Comparison of ENCODE assay signal across 24 cellular contexts in genomic region chr17:32588135-32588534, GRCh38.
"Had no signal": no experiment of that assay in that cellular context is flagged by ENCODE, and none has a peak within 500 bp of the region (broad histone marks: within the 10 kb centered on the region; RNA-seq: fewer than 3 reads in every experiment).

No MANE protein-coding gene starts in this region.

- FAIRE-seq: islet of Langerhans, kidney had no signal

- H3K27ac ChIP-seq: left ventricle myocardium inferior, neural progenitor cell, neutrophil, ovary, right atrium auricular region, right lobe of liver, suprapubic skin, thoracic aorta, tibial artery, upper lobe of left lung, vagina had no signal

- ATAC-seq: left colon; natural killer cell; stimulated activated naive B cell treated with anti-CD40 and anti-IgM and Interleukin-4, amounts not matched to agents 10 μg/mL and 1 μg/mL and 100 μg/mL, for 72 hours had no signal

- DNase-seq: hypothalamus; immature natural killer cell; kidney; left colon; left ventricle myocardium inferior; mesendoderm; naive B cell; natural killer cell; nephron progenitor cell; occipital lobe; ovary; right lobe of liver; stimulated activated CD4-positive, alpha-beta T cell treated with anti-CD3 and anti-CD28 coated beads, Interleukin-2, amount 100 ng/mL, for 24 hours; stimulated activated CD4-positive, alpha-beta T cell treated with anti-CD3 and anti-CD28 coated beads, Interleukin-4, amount 100 ng/mL, for 1 hour; stimulated activated naive B cell treated with anti-CD40 and anti-IgM and Interleukin-4, amounts not matched to agents 10 μg/mL and 1 μg/mL and 100 μg/mL, for 72 hours; tibial artery; upper lobe of left lung had no signal
